ENCODE assay signal across 7 cellular contexts in the genomic region with DNA sequence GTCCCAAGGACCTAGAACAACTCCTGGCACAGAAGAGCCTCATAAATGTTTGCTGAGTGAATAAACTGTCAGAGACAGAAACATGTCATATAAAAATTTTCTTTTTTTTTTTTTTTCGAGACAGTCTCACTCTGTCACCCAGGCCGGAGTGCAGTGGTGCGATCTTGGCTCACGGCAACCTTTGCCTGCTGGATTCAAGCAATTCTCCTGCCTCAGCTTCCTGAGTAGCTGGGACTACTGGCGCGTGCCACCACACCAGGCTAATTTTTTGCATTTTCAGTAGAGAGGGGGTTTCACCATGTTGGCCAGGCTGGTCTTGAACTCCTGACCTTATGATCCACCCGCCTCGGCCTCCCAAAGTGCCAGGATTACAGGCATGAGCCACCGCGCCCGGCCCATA.
A peak's percentile ranks its signal among the peaks of the same experiment; 100 is the strongest.
DNase-seq lines count a peak whose midpoint lies in the region; ATAC-seq and TF ChIP-seq lines count a peak whose summit lies in the region.
"Not testable (repeated sequence)": the region's sequence is repeated elsewhere in the genome, so short reads cannot be mapped to it uniquely, and the experiment has no call there.

No MANE protein-coding gene starts in this region.

- H3K27me3 Mint-ChIP-seq in memory B cell; stimulated activated memory B cell treated with anti-CD40 and anti-IgM and Interleukin-4, amounts not matched to agents 10 μg/mL and 1 μg/mL and 100 μg/mL, for 72 hours: not testable (repeated sequence)

- H3K4me1 Mint-ChIP-seq in memory B cell: peaks cover 27% of the 10 kb centered on the region
- peaks cover 53% of the 10 kb centered on the region for H3K4me1 Mint-ChIP-seq in stimulated activated memory B cell treated with anti-CD40 and anti-IgM and Interleukin-4, amounts not matched to agents 10 μg/mL and 1 μg/mL and 100 μg/mL, for 72 hours

- peak overlapping the region; percentile 82 for H3K27ac Mint-ChIP-seq in memory B cell
- peak overlapping the region; percentile 94 for H3K27ac Mint-ChIP-seq in stimulated activated memory B cell treated with anti-CD40 and anti-IgM and Interleukin-4, amounts not matched to agents 10 μg/mL and 1 μg/mL and 100 μg/mL, for 72 hours

- not testable (repeated sequence) for TF ChIP-seq CTCF in GM06990 (IDR thresholded peaks at IDR 0.05; ENCODE audit: insufficient read depth, low read length, poor library complexity, severe bottlenecking); PC-3 (conservative IDR thresholded peaks at IDR 0.05; ENCODE audit: low read depth, low read length); brain microvascular endothelial cell (IDR thresholded peaks at IDR 0.05; ENCODE audit: low read depth, low read length, missing control alignments); foreskin keratinocyte (conservative IDR thresholded peaks at IDR 0.05)

- POLR2A ChIA-PET in PC-3 (lab: Charles Lee; ENCODE audit: unreplicated experiment): not testable (repeated sequence)

- not testable (repeated sequence) for H3K9me3 Mint-ChIP-seq in memory B cell; stimulated activated memory B cell treated with anti-CD40 and anti-IgM and Interleukin-4, amounts not matched to agents 10 μg/mL and 1 μg/mL and 100 μg/mL, for 72 hours

- in situ Hi-C loops in brain microvascular endothelial cell (cut with HindIII; ENCODE audit: low pct_ligation_motif_present, low sequenced_read_pairs): not testable (repeated sequence)

- not testable (repeated sequence) for H3K9me2 ChIP-seq in PC-3 (replicated peaks; ENCODE audit: low read length)

- H3K4me2 ChIP-seq in PC-3 (ENCODE audit: low read length): peak overlapping the region; percentile 79

- not testable (repeated sequence) for H3K4me3 Mint-ChIP-seq in memory B cell
- H3K4me3 Mint-ChIP-seq in stimulated activated memory B cell treated with anti-CD40 and anti-IgM and Interleukin-4, amounts not matched to agents 10 μg/mL and 1 μg/mL and 100 μg/mL, for 72 hours: peak overlapping the region; percentile 6

- not testable (repeated sequence) for H3F3A ChIP-seq in PC-3 (ENCODE audit: low read length, unreplicated experiment)

- H3K9ac ChIP-seq in PC-3 (ENCODE audit: low read length): peak overlapping the region; percentile 30; the same call in 1 of the 2 replicates

- H3K4me3 ChIP-seq in GM06990 (replicated peaks; ENCODE audit: low read depth, low read length): peak overlapping the region; percentile 53
- H3K4me3 ChIP-seq in PC-3 (ENCODE audit: low read length); brain microvascular endothelial cell (ENCODE audit: low read depth, low read length): not testable (repeated sequence)

- H3K4me1 ChIP-seq in PC-3 (ENCODE audit: insufficient read depth, low read length) (peaks cover 58% of the 10 kb centered on the region), foreskin keratinocyte (peaks cover 44% of the 10 kb centered on the region)

- H3K79me2 ChIP-seq in PC-3 (ENCODE audit: low read length): peaks cover 90% of the 10 kb centered on the region

- peak overlapping the region; percentile 75 for H3K27ac ChIP-seq in PC-3 (ENCODE audit: low read length)
- peak overlapping the region; percentile 70 for H3K27ac ChIP-seq in brain microvascular endothelial cell
- H3K27ac ChIP-seq in foreskin keratinocyte: peak overlapping the region; percentile 85

- CTCF ChIA-PET in PC-3 (lab: Charles Lee): not testable (repeated sequence)

- not testable (repeated sequence) for H3K36me3 ChIP-seq in GM06990 (ENCODE audit: control insufficient read depth, insufficient read depth, low read length); PC-3 (ENCODE audit: low read depth, low read length); brain microvascular endothelial cell (replicated peaks)

- H4K20me1 ChIP-seq in PC-3 (ENCODE audit: low read length): peaks cover 43% of the 10 kb centered on the region

- ATAC-seq in GM19328 (IDR thresholded peaks at IDR 0.05; ENCODE audit: unreplicated experiment) (peak; percentile 6), memory B cell (ENCODE audit: low read depth) (peak; percentile 4)
- ATAC-seq in PC-3, foreskin keratinocyte: not testable (repeated sequence)
- peak; percentile 5 for ATAC-seq in stimulated activated memory B cell treated with anti-CD40 and anti-IgM and Interleukin-4, amounts not matched to agents 10 μg/mL and 1 μg/mL and 100 μg/mL, for 72 hours

- not testable (repeated sequence) for H2AFZ ChIP-seq in PC-3 (ENCODE audit: low read length)

- intact Hi-C loops in PC-3 (cut with micrococcal nuclease): loop anchor here (2.0 kb wide), 2 partner anchors 23 to 33 kb away; no protein-coding TSS in a partner anchor

- not testable (repeated sequence) for DNase-seq in GM06990 (ENCODE audit: extremely low read depth, insufficient read length); brain microvascular endothelial cell; foreskin keratinocyte; memory B cell (ENCODE audit: low spot score in 2 of 2)
- DNase-seq in PC-3: peak; percentile 36

- H3K36me3 Mint-ChIP-seq in memory B cell; stimulated activated memory B cell treated with anti-CD40 and anti-IgM and Interleukin-4, amounts not matched to agents 10 μg/mL and 1 μg/mL and 100 μg/mL, for 72 hours: not testable (repeated sequence)

- H3K9me3 ChIP-seq in PC-3 (ENCODE audit: low read length): not testable (repeated sequence)

- BruUV-seq in PC-3 (replicated peaks; lab: Mats Ljungman, UMichigan): not testable (repeated sequence)

- not testable (repeated sequence) for H3K27me3 ChIP-seq in GM06990 (replicated peaks; ENCODE audit: control insufficient read depth, insufficient read depth, low read length); PC-3 (ENCODE audit: low read length); brain microvascular endothelial cell (replicated peaks); foreskin keratinocyte
